In genomic region chr5:175745212-175745611, GRCh38 we compare ENCODE assay signal across 23 cellular contexts.
"Had no signal": no experiment of that assay in that cellular context is flagged by ENCODE, and none has a peak within 500 bp of the region (broad histone marks: within the 10 kb centered on the region; RNA-seq: fewer than 3 reads in every experiment).

No MANE protein-coding gene starts in this region.

- H3K27ac Mint-ChIP-seq: activated CD4-positive, alpha-beta memory T cell treated with anti-CD3 and anti-CD28 coated beads for 36 hours; activated CD4-positive, alpha-beta T cell treated with anti-CD3 and anti-CD28 coated beads, Interleukin-2, amount 10 ng/mL, durations not matched to agents 24 days and 14 days; activated naive CD8-positive, alpha-beta T cell treated with anti-CD3 and anti-CD28 coated beads, Interleukin-2, amount 10 ng/mL, durations not matched to agents 7 days and 5 days; natural killer cell treated with Interleukin-12 subunit alpha and Interleukin-12 subunit beta and Interleukin-15 and Interleukin-18, amount 100 ng/mL, for 72 hours; T-helper 1 cell treated with Interleukin-12 subunit alpha and Interleukin-12 subunit beta and Interleukin-4 antibody, amounts not matched to agents 30 μg/mL and 1 μg/mL, for 36 hours; type B pancreatic cell had no signal

- H3K36me3 ChIP-seq: esophagus muscularis mucosa, heart right ventricle, spleen, thoracic aorta, vagina had no signal

- H3K4me1 ChIP-seq: esophagus muscularis mucosa, foreskin keratinocyte, heart right ventricle, spleen, vagina had no signal

- H3K9me3 Mint-ChIP-seq: activated CD4-positive, alpha-beta memory T cell treated with anti-CD3 and anti-CD28 coated beads for 36 hours; activated CD4-positive, alpha-beta T cell treated with anti-CD3 and anti-CD28 coated beads, Interleukin-2, amount 10 ng/mL, durations not matched to agents 24 days and 14 days; activated naive CD8-positive, alpha-beta T cell treated with anti-CD3 and anti-CD28 coated beads, Interleukin-2, amount 10 ng/mL, durations not matched to agents 7 days and 5 days; natural killer cell treated with Interleukin-12 subunit alpha and Interleukin-12 subunit beta and Interleukin-15 and Interleukin-18, amount 100 ng/mL, for 72 hours; T-helper 1 cell treated with Interleukin-12 subunit alpha and Interleukin-12 subunit beta and Interleukin-4 antibody, amounts not matched to agents 30 μg/mL and 1 μg/mL, for 36 hours; type B pancreatic cell had no signal

- H3K4me3 Mint-ChIP-seq: activated CD4-positive, alpha-beta memory T cell treated with anti-CD3 and anti-CD28 coated beads for 36 hours; activated CD4-positive, alpha-beta T cell treated with anti-CD3 and anti-CD28 coated beads, Interleukin-2, amount 10 ng/mL, durations not matched to agents 24 days and 14 days; activated naive CD8-positive, alpha-beta T cell treated with anti-CD3 and anti-CD28 coated beads, Interleukin-2, amount 10 ng/mL, durations not matched to agents 7 days and 5 days; natural killer cell treated with Interleukin-12 subunit alpha and Interleukin-12 subunit beta and Interleukin-15 and Interleukin-18, amount 100 ng/mL, for 72 hours; T-helper 1 cell treated with Interleukin-12 subunit alpha and Interleukin-12 subunit beta and Interleukin-4 antibody, amounts not matched to agents 30 μg/mL and 1 μg/mL, for 36 hours; type B pancreatic cell had no signal

- H3K4me3 ChIP-seq: esophagus muscularis mucosa, heart right ventricle, mucosa of descending colon, spleen, thoracic aorta, vagina had no signal

- DNase-seq: activated CD4-positive, alpha-beta memory T cell treated with anti-CD3 and anti-CD28 coated beads for 36 hours; activated CD4-positive, alpha-beta T cell treated with anti-CD3 and anti-CD28 coated beads, Interleukin-2, amount 10 ng/mL, durations not matched to agents 24 days and 14 days; activated naive CD4-positive, alpha-beta T cell treated with Interleukin-2 at 50 U/mL for 16 hours; activated naive CD8-positive, alpha-beta T cell treated with anti-CD3 and anti-CD28 coated beads, Interleukin-2, amount 10 ng/mL, durations not matched to agents 7 days and 5 days; amniotic stem cell; central memory CD4-positive, alpha-beta T cell; effector CD4-positive, alpha-beta T cell; foreskin keratinocyte; heart right ventricle; left ventricle myocardium superior; mucosa of descending colon; right cardiac atrium; spleen; stimulated activated naive CD4-positive, alpha-beta T cell treated with Interleukin-2 at 50 U/mL for 16 hours; SW 1271; T-helper 9 cell had no signal

- H3K4me1 Mint-ChIP-seq: activated CD4-positive, alpha-beta T cell treated with anti-CD3 and anti-CD28 coated beads, Interleukin-2, amount 10 ng/mL, durations not matched to agents 24 days and 14 days had no signal

- H3K9me3 ChIP-seq: esophagus muscularis mucosa, heart right ventricle, mucosa of descending colon, spleen, thoracic aorta, vagina had no signal

- ATAC-seq: foreskin keratinocyte; heart right ventricle; left ventricle myocardium superior; mucosa of descending colon; natural killer cell treated with Interleukin-12 subunit alpha and Interleukin-12 subunit beta and Interleukin-15 and Interleukin-18, amount 100 ng/mL, for 72 hours; right cardiac atrium had no signal

- H3K27me3 ChIP-seq: foreskin keratinocyte, vagina had no signal

- H3K27ac ChIP-seq: esophagus muscularis mucosa, foreskin keratinocyte, heart right ventricle, spleen, thoracic aorta, vagina, VCaP had no signal
